In genomic region chr2:191009541-191010374, GRCh38 we compare ENCODE assay signal across 1 cellular context.
A peak's percentile ranks its signal among the peaks of the same experiment; 100 is the strongest.
TF ChIP-seq lines count a peak whose summit lies in the region.

No MANE protein-coding gene starts in this region.

TF ChIP-seq in IMR-90, 13 proteins besides CTCF, POLR2A, EP300 and RAD21:
- TF ChIP-seq CEBPB (IDR thresholded peaks at IDR 0.05; ENCODE audit: low read depth, low read length), result peak; percentile 24; the same call in 1 of the 2 replicates
- TF ChIP-seq FOS (IDR thresholded peaks at IDR 0.05; ENCODE audit: low read depth, low read length), result 0 out of 2 replicates have a peak, but pooled peaks have one; percentile 27
- TF ChIP-seq BHLHE40 (IDR thresholded peaks at IDR 0.05; ENCODE audit: low read depth, low read length), result 0 out of 2 replicates have a peak, but pooled peaks have one; percentile 21
- TF ChIP-seq USF2 (IDR thresholded peaks at IDR 0.05; ENCODE audit: low read depth, low read length), result no peak
